ENCODE assay signal across 2 cellular contexts in the genomic region with DNA sequence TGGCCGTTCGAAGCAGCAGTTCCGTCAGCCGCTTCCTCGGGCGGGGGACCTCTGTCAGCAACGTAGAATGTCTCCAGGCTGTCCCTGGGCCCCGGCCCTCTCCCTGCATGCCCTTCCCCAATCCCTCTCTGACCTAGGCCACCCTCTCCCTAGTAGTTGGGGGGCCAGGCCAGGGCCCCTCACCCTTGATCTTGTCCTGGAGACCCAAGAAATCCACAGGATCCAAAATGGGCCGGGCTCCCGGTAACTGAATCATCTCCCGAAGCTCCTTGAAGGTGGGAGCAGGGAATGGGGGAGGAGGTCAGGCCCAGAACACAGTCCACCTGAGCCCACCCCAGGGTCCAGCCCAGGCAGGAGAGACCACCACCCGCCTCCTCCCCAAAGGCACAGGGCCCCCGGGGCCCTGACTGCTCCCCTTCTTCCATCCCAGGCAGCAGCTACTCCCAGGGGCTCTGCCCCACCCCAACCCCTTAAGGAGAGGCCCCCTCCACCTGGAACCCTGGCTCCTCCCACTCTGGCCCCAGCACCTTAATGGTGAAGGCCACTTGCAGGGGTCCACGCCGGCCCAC.
TF ChIP-seq lines count a peak whose summit lies in the region.

No MANE protein-coding gene starts in this region.

TF ChIP-seq in GM23338, 12 proteins besides CTCF, POLR2A, EP300 and RAD21:
- TF ChIP-seq ZNF114 (CRISPR knock-in tag; IDR thresholded peaks at IDR 0.05) (no peak), POLR2AphosphoS5 (IDR thresholded peaks at IDR 0.05; ENCODE audit: low read depth) (no peak), EZH2 (IDR thresholded peaks at IDR 0.05; ENCODE audit: low read depth, unreplicated experiment) (no peak), CREB1 (CRISPR knock-in tag; IDR thresholded peaks at IDR 0.05; ENCODE audit: low read depth) (no peak), ZNF331 (CRISPR knock-in tag; IDR thresholded peaks at IDR 0.05; ENCODE audit: low read depth) (no peak), STAT1 (IDR thresholded peaks at IDR 0.05; ENCODE audit: unreplicated experiment) (no peak)
- TF ChIP-seq, protein P1, sequence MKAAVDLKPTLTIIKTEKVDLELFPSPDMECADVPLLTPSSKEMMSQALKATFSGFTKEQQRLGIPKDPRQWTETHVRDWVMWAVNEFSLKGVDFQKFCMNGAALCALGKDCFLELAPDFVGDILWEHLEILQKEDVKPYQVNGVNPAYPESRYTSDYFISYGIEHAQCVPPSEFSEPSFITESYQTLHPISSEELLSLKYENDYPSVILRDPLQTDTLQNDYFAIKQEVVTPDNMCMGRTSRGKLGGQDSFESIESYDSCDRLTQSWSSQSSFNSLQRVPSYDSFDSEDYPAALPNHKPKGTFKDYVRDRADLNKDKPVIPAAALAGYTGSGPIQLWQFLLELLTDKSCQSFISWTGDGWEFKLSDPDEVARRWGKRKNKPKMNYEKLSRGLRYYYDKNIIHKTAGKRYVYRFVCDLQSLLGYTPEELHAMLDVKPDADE (IDR thresholded peaks at IDR 0.05): no peak
- TF ChIP-seq, protein P2, sequence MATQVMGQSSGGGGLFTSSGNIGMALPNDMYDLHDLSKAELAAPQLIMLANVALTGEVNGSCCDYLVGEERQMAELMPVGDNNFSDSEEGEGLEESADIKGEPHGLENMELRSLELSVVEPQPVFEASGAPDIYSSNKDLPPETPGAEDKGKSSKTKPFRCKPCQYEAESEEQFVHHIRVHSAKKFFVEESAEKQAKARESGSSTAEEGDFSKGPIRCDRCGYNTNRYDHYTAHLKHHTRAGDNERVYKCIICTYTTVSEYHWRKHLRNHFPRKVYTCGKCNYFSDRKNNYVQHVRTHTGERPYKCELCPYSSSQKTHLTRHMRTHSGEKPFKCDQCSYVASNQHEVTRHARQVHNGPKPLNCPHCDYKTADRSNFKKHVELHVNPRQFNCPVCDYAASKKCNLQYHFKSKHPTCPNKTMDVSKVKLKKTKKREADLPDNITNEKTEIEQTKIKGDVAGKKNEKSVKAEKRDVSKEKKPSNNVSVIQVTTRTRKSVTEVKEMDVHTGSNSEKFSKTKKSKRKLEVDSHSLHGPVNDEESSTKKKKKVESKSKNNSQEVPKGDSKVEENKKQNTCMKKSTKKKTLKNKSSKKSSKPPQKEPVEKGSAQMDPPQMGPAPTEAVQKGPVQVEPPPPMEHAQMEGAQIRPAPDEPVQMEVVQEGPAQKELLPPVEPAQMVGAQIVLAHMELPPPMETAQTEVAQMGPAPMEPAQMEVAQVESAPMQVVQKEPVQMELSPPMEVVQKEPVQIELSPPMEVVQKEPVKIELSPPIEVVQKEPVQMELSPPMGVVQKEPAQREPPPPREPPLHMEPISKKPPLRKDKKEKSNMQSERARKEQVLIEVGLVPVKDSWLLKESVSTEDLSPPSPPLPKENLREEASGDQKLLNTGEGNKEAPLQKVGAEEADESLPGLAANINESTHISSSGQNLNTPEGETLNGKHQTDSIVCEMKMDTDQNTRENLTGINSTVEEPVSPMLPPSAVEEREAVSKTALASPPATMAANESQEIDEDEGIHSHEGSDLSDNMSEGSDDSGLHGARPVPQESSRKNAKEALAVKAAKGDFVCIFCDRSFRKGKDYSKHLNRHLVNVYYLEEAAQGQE (IDR thresholded peaks at IDR 0.05; ENCODE audit: unreplicated experiment): no peak
TF ChIP-seq in GM23338: peak in this region for 0.

TF ChIP-seq in K562, 482 proteins besides CTCF, POLR2A, EP300 and RAD21:
- TF ChIP-seq SAP30 (IDR thresholded peaks at IDR 0.05; ENCODE audit: borderline replicate concordance, insufficient read depth, low read depth, low read length, poor library complexity, severe bottlenecking): no peak
- peak; percentile 60; the same call in 1 of the 2 replicates for TF ChIP-seq RBFOX2 (IDR thresholded peaks at IDR 0.05; ENCODE audit: low read depth, low read length)
TF ChIP-seq in K562: peak in this region for 1.
